ENCODE assay signal across 11 cellular contexts in genomic region chr19:9937001-9937411, GRCh38. TPM values are rescaled to one million over a fixed set of nuclear protein-coding genes. Genes with fewer than 3 reads are reported as not detected.
DNase-seq lines count a peak whose midpoint lies in the region; TF ChIP-seq lines count a peak whose summit lies in the region.
"Had no signal": no experiment of that assay in that cellular context is flagged by ENCODE, and none has a peak within 500 bp of the region (broad histone marks: within the 10 kb centered on the region; RNA-seq: fewer than 3 reads in every experiment).

No MANE protein-coding gene starts in this region.

- H3K4me3 Mint-ChIP-seq in Calu3 (ENCODE audit: low read depth, unreplicated experiment) = peak overlapping the region; percentile 52

- no peak for TF ChIP-seq CTCF in Calu3 (IDR thresholded peaks at IDR 0.05; ENCODE audit: unreplicated experiment)
- no peak for TF ChIP-seq CTCF in sigmoid colon (IDR thresholded peaks at IDR 0.05)

- H3K36me3 Mint-ChIP-seq in Calu3 (ENCODE audit: insufficient read depth, unreplicated experiment) = peaks cover 20% of the 10 kb centered on the region

- no peak for TF ChIP-seq POLR2A in sigmoid colon (IDR thresholded peaks at IDR 0.05)

- H2AFZ ChIP-seq in neuron (ENCODE audit: low read depth, low read length) = no peak overlapping the region

- no peaks in the 10 kb centered on the region for H3K4me1 Mint-ChIP-seq in Calu3 (ENCODE audit: low read depth, unreplicated experiment)

- peaks cover 12% of the 10 kb centered on the region; the same call in 1 of the 2 replicates for H3K27me3 ChIP-seq in HUES6 (ENCODE audit: control insufficient read depth, insufficient read depth, low read length)
- H3K27me3 ChIP-seq in ectodermal cell (ENCODE audit: control insufficient read depth, insufficient read depth, low read length, poor library complexity, severe bottlenecking) = peaks cover 22% of the 10 kb centered on the region
- no peaks in the 10 kb centered on the region for H3K27me3 ChIP-seq in neuron (ENCODE audit: insufficient read depth, low read length)
- peaks cover 29 to 53% (median 42%) of the 10 kb centered on the region in 3 donors for H3K27me3 ChIP-seq in sigmoid colon
- H3K27me3 ChIP-seq: testis had no signal

- H3K4me3 ChIP-seq in HUES6 (ENCODE audit: low read depth, low read length) (peak overlapping the region; percentile 58), ectodermal cell (ENCODE audit: insufficient read depth, low read depth, low read length) (peak overlapping the region; percentile 21), neuron (ENCODE audit: low read length) (peak overlapping the region; percentile 34), sigmoid colon (no peak overlapping the region)

- H3K27ac ChIP-seq in HUES6 (ENCODE audit: low read depth, low read length) (no peak overlapping the region), ectodermal cell (ENCODE audit: insufficient read depth, low read depth, low read length, poor library complexity, severe bottlenecking) (no peak overlapping the region), sigmoid colon (no peak overlapping the region)
- H3K27ac ChIP-seq: testis had no signal

- intact Hi-C loops in Calu3 (cut with micrococcal nuclease; ENCODE audit: unreplicated experiment) = loop anchor here (10.0 kb wide), 1 partner anchor 448 kb away; the partner anchor contains the start of gene TYK2
- intact Hi-C loops in sigmoid colon (cut with DNase I) = loop anchor here (10.0 kb wide), 1 partner anchor 448 kb away; the partner anchor contains the start of gene TYK2

- DNase-seq in Calu3 (no peak), DMS153 (lab: John Stamatoyannopoulos, UW) (no peak), NCI-H345 (lab: John Stamatoyannopoulos, UW) (no peak), sigmoid colon (no peak)
- DNase-seq: DMS 273 treated with DMSO at 0.1 percent for 48 hours; IMR-90; stimulated activated CD4-positive, alpha-beta T cell treated with anti-CD3 and anti-CD28 coated beads, Interleukin-2, amount 100 ng/mL, for 48 hours had no signal

- H3K27me3 Mint-ChIP-seq in Calu3 (ENCODE audit: unreplicated experiment) = peaks cover 47% of the 10 kb centered on the region

- no peak for TF ChIP-seq EP300 in sigmoid colon (IDR thresholded peaks at IDR 0.05)

- CTCF ChIA-PET in Calu3 (lab: Charles Lee) = no interaction called here

- peaks cover 5% of the 10 kb centered on the region for H3K9me3 ChIP-seq in HUES6 (ENCODE audit: control insufficient read depth, insufficient read depth, low read depth, low read length)
- no peaks in the 10 kb centered on the region for H3K9me3 ChIP-seq in ectodermal cell (ENCODE audit: control insufficient read depth, low read length)
- H3K9me3 ChIP-seq in neuron (ENCODE audit: low read length) = no peaks in the 10 kb centered on the region
- H3K9me3 ChIP-seq in sigmoid colon = peaks cover 0 to 6% (median 2%) of the 10 kb centered on the region in 4 donors
- H3K9me3 ChIP-seq: testis had no signal

- H3K27ac Mint-ChIP-seq in Calu3 (ENCODE audit: unreplicated experiment) = no peak overlapping the region

- no peaks in the 10 kb centered on the region for H3K9me3 Mint-ChIP-seq in Calu3 (ENCODE audit: low read depth, unreplicated experiment)

- no TSS peak for BruUV-seq in Calu3 (replicated peaks; lab: Mats Ljungman, UMichigan)

- H3K4me1 ChIP-seq in HUES6 (ENCODE audit: control insufficient read depth, insufficient read depth, low read length) (peaks cover 12% of the 10 kb centered on the region), ectodermal cell (ENCODE audit: control insufficient read depth, insufficient read depth, low read length) (peaks cover 10% of the 10 kb centered on the region), neuron (ENCODE audit: insufficient read depth, low read length) (peaks cover 13% of the 10 kb centered on the region), sigmoid colon (peaks cover 0 to 29% (median 20%) of the 10 kb centered on the region in 4 donors)

- H3K36me3 ChIP-seq in HUES6 (ENCODE audit: control insufficient read depth, insufficient read depth, low read length) (no peaks in the 10 kb centered on the region), ectodermal cell (ENCODE audit: control insufficient read depth, insufficient read depth, low read length) (no peaks in the 10 kb centered on the region), neuron (ENCODE audit: insufficient read depth, low read length) (no peaks in the 10 kb centered on the region), sigmoid colon (no peaks in the 10 kb centered on the region)

- WGBS in ectodermal cell, 2 experiments = 6 to 9% methylated on average over 20 of the region's 20 CpGs
- WGBS in sigmoid colon, 2 donors = 10% methylated on average over 20 of the region's 20 CpGs

- H3K9ac ChIP-seq in HUES6 (ENCODE audit: low read length) = peak overlapping the region; percentile 5

RNA-seq across cellular contexts. Expression of gene OLFM2, which starts 0.7 kb away (rescaled TPM):
- 11.2 and 14.9 TPM in 2 replicates for total RNA-seq in Calu3 (2022)
- polyA plus RNA-seq in ectodermal cell (2013, experiment 1 of 4) = 28.0 TPM
- polyA plus RNA-seq in ectodermal cell (2013, experiment 2 of 4) = 30.0 TPM
- 26.4 TPM for polyA plus RNA-seq in ectodermal cell (2013, experiment 3 of 4)
- polyA plus RNA-seq in ectodermal cell (2013, experiment 4 of 4) = 27.6 TPM
- total RNA-seq in sigmoid colon = 10 to 100 TPM in 2 of 4 donors, 1 to 10 TPM in 2; 3.3 to 19.4 (median 10.4) TPM
- 1 to 10 TPM in 1 of 3 donors, under 1 TPM in 1, not detected in 1; 0.60 to 4.3 TPM for polyA plus RNA-seq in sigmoid colon

Comparison
In these comparisons a context has a peak if more than half of its experiments do, and no peak if none do; other contexts are left out.
1. H3K4me3 ChIP-seq: peak in HUES6 (single experiment), ectodermal cell (single experiment) and neuron (single experiment); none in sigmoid colon (0 of 4).